Comparison of ENCODE assay signal across 8 cellular contexts in genomic region chr19:11738746-11739620, GRCh38.
A peak's percentile ranks its signal among the peaks of the same experiment; 100 is the strongest.
DNase-seq lines count a peak whose midpoint lies in the region; ATAC-seq and TF ChIP-seq lines count a peak whose summit lies in the region.

Gene ZNF823 (minus strand): TSS chr19:11738946. CDS start chr19:11738819, 127 bp downstream.

- TF ChIP-seq CTCF in AG10803 (conservative IDR thresholded peaks at IDR 0.05; ENCODE audit: low read length): no peak

- peak within 1 kb of the TSS; percentile 86 for H3K4me3 ChIP-seq in AG10803 (ENCODE audit: low read length)

- DNase-seq in AG10803 (ENCODE audit: low read depth) (peak; percentile 94), NCI-H345 (lab: John Stamatoyannopoulos, UW) (peak; percentile 88), cerebellar nuclear complex (lab: John Stamatoyannopoulos, UW) (peak; percentile 96 to 98), islet precursor cell (peak; percentile 100)
- DNase-seq in stimulated activated CD4-positive, alpha-beta T cell treated with anti-CD3 and anti-CD28 coated beads, Interleukin-12 subunit alpha, Interleukin-12 subunit beta, amount 100 ng/mL, for 4 hours: peak; percentile 96

- peak; percentile 86 for ATAC-seq in GM19025 (IDR thresholded peaks at IDR 0.05; ENCODE audit: low read depth, unreplicated experiment)
- peak; percentile 95 for ATAC-seq in HG03280 (IDR thresholded peaks at IDR 0.05; ENCODE audit: unreplicated experiment)
- ATAC-seq in activated CD4-positive, CD25-positive, alpha-beta regulatory T cell treated with anti-CD3 and anti-CD28 coated beads, Interleukin-2, amount 50 U/mL, for 24 hours: peak; percentile 99

Comparison
In these comparisons a context has a peak if more than half of its experiments do, and no peak if none do; other contexts are left out.
1. Peak in every context shown above with its lines: DNase-seq, ATAC-seq and H3K4me3 ChIP-seq.